25 cellular contexts compared by ENCODE assay signal in genomic region chrX:67435536-67435935, GRCh38.
DNase-seq lines count a peak whose midpoint lies in the region; ATAC-seq, FAIRE-seq and TF ChIP-seq lines count a peak whose summit lies in the region.
"Had no signal": no experiment of that assay in that cellular context is flagged by ENCODE, and none has a peak within 500 bp of the region (broad histone marks: within the 10 kb centered on the region; RNA-seq: fewer than 3 reads in every experiment).

No MANE protein-coding gene starts in this region.

- intact Hi-C loops in right lobe of liver (cut with DNase I): no loop called here

- no peak overlapping the region for H3K4me3 Mint-ChIP-seq in astrocyte (ENCODE audit: unreplicated experiment)
- H3K4me3 Mint-ChIP-seq: B cell; CD4-positive, alpha-beta T cell; CD8-positive, alpha-beta T cell had no signal

- H3K27me3 Mint-ChIP-seq in astrocyte (ENCODE audit: low read depth, unreplicated experiment): peaks cover 4% of the 10 kb centered on the region
- H3K27me3 Mint-ChIP-seq: B cell; CD4-positive, alpha-beta T cell had no signal

- no peaks in the 10 kb centered on the region for H4K20me1 ChIP-seq in astrocyte (ENCODE audit: insufficient read depth, low read length)
- H4K20me1 ChIP-seq: BLaER1 treated with 17β-estradiol and CSF1 and Interleukin-3, amounts not matched to agents 10 nM and 100 nM had no signal

- WGBS in A549 (ENCODE audit: missing lambda C conversion rate): 4% methylated on average over 1 of the region's 1 CpG
- WGBS in right lobe of liver (ENCODE audit: insufficient coverage, low coverage, low lambda C conversion rate, missing lambda C conversion rate): 27% methylated on average over 1 of the region's 1 CpG

- TF ChIP-seq POLR2A in A549 (IDR thresholded peaks at IDR 0.05; ENCODE audit: low read length) (no peak), right lobe of liver (IDR thresholded peaks at IDR 0.05) (no peak)

- H3K4me3 ChIP-seq in A549: no peak overlapping the region
- H3K4me3 ChIP-seq in astrocyte (ENCODE audit: insufficient read depth, low read depth, low read length): no peak overlapping the region
- H3K4me3 ChIP-seq in right lobe of liver: no peak overlapping the region
- H3K4me3 ChIP-seq: BLaER1 treated with 17β-estradiol and CSF1 and Interleukin-3, amounts not matched to agents 10 nM and 100 nM; GM12878 had no signal

- H3K9me3 ChIP-seq in A549: no peaks in the 10 kb centered on the region
- H3K9me3 ChIP-seq in astrocyte (ENCODE audit: insufficient read depth, low read depth, low read length): no peaks in the 10 kb centered on the region
- no peaks in the 10 kb centered on the region for H3K9me3 ChIP-seq in right lobe of liver
- H3K9me3 ChIP-seq: Caco-2 had no signal

- DNase-seq in A549 (ENCODE audit: low read depth in 1 of 2, low spot score in 1 of 2): no peak
- no peak for DNase-seq in astrocyte (ENCODE audit: low read depth)
- peak; percentile 14 to 57 (median 43) for DNase-seq in right lobe of liver
- DNase-seq in SKM-1 treated with dmso at 0.1 percent for 144 hours (lab: John Stamatoyannopoulos, UW; ENCODE audit: unreplicated experiment): no peak
- DNase-seq: 8988T; AML-193; Caco-2; Calu3; CD4-positive, alpha-beta T cell; CD8-positive, alpha-beta T cell; DMS153; DMS53; DMS79; DND-41; EL; GDM1 had no signal

- CTCF ChIA-PET in A549 (lab: Yijun Ruan, JAX): no interaction called here

- TF ChIP-seq RAD21 in A549 (conservative IDR thresholded peaks at IDR 0.05 in 1 of 2, IDR thresholded peaks at IDR 0.05 in 1 of 2): no peak

- H3K27ac Mint-ChIP-seq in astrocyte (ENCODE audit: unreplicated experiment): no peak overlapping the region
- H3K27ac Mint-ChIP-seq: B cell; CD4-positive, alpha-beta T cell; CD8-positive, alpha-beta T cell had no signal

- TF ChIP-seq CTCF in A549 (IDR thresholded peaks at IDR 0.05) (no peak), astrocyte (IDR thresholded peaks at IDR 0.05; ENCODE audit: insufficient read depth, low read depth, low read length) (no peak), right lobe of liver (IDR thresholded peaks at IDR 0.05) (no peak)

- H2AFZ ChIP-seq in astrocyte (ENCODE audit: low read depth, low read length): no peak overlapping the region

- no peak overlapping the region for H3K27ac ChIP-seq in A549
- H3K27ac ChIP-seq in astrocyte (ENCODE audit: low read depth, low read length): no peak overlapping the region
- peak overlapping the region in 2 of 3 donors; percentile 17 to 52 for H3K27ac ChIP-seq in right lobe of liver
- H3K27ac ChIP-seq: BLaER1 treated with 17β-estradiol and CSF1 and Interleukin-3, amounts not matched to agents 10 nM and 100 nM; C4-2B had no signal

- H3K9me3 Mint-ChIP-seq in astrocyte (ENCODE audit: unreplicated experiment): no peaks in the 10 kb centered on the region
- H3K9me3 Mint-ChIP-seq: CD8-positive, alpha-beta T cell had no signal

- no peaks in the 10 kb centered on the region for H3K4me1 Mint-ChIP-seq in astrocyte (ENCODE audit: low read depth, unreplicated experiment)
- H3K4me1 Mint-ChIP-seq: B cell had no signal

- FAIRE-seq in A549 (lab: Jason Lieb, UNC) (peak; percentile 79), astrocyte (lab: Jason Lieb, UNC) (peak; percentile 88)
- FAIRE-seq: A204.1, D721Med, GM12878, GM12892, GM18507 had no signal

- H3K36me3 ChIP-seq in astrocyte (ENCODE audit: insufficient read depth, low read length) (no peaks in the 10 kb centered on the region), right lobe of liver (no peaks in the 10 kb centered on the region)
- H3K36me3 ChIP-seq: BLaER1 treated with 17β-estradiol and CSF1 and Interleukin-3, amounts not matched to agents 10 nM and 100 nM had no signal

- no peaks in the 10 kb centered on the region for H3K27me3 ChIP-seq in astrocyte (ENCODE audit: insufficient read depth, low read length)
- H3K27me3 ChIP-seq in right lobe of liver: no peaks in the 10 kb centered on the region

- no peaks in the 10 kb centered on the region for H3K79me2 ChIP-seq in astrocyte (ENCODE audit: insufficient read depth, low read length)

- H3K4me2 ChIP-seq in A549: no peak overlapping the region
- H3K4me2 ChIP-seq in astrocyte (ENCODE audit: low read length): no peak overlapping the region
- H3K4me2 ChIP-seq: BLaER1 treated with 17β-estradiol and CSF1 and Interleukin-3, amounts not matched to agents 10 nM and 100 nM had no signal

- H3K4me1 ChIP-seq in A549: no peaks in the 10 kb centered on the region
- H3K4me1 ChIP-seq in astrocyte (ENCODE audit: insufficient read depth, low read length): no peaks in the 10 kb centered on the region
- peaks cover 0 to 26% (median 3%) of the 10 kb centered on the region in 4 donors for H3K4me1 ChIP-seq in right lobe of liver
- H3K4me1 ChIP-seq: BLaER1 treated with 17β-estradiol and CSF1 and Interleukin-3, amounts not matched to agents 10 nM and 100 nM; Caco-2 had no signal

- POLR2A ChIA-PET in A549 (lab: Yijun Ruan, JAX): no interaction called here

- H3K36me3 Mint-ChIP-seq in astrocyte (ENCODE audit: low read depth, unreplicated experiment): no peaks in the 10 kb centered on the region
- H3K36me3 Mint-ChIP-seq: CD8-positive, alpha-beta T cell had no signal

- no peak for TF ChIP-seq EP300 in A549 (IDR thresholded peaks at IDR 0.05)

- ATAC-seq in A549 (no peak), right lobe of liver (peak; percentile 76 to 82 (median 78)), HG03354 (IDR thresholded peaks at IDR 0.05; ENCODE audit: poor library complexity, severe bottlenecking, unreplicated experiment) (no peak)
- ATAC-seq: CD8-positive, alpha-beta T cell; GM12878 had no signal

- no peak overlapping the region for H3K9ac ChIP-seq in astrocyte (ENCODE audit: low read length)
- H3K9ac ChIP-seq: BLaER1 treated with 17β-estradiol and CSF1 and Interleukin-3, amounts not matched to agents 10 nM and 100 nM had no signal

TF ChIP-seq in A549, 52 proteins besides CTCF, POLR2A, EP300 and RAD21:
- TF ChIP-seq TFCP2L1 (CRISPR knock-in tag; IDR thresholded peaks at IDR 0.05) (no peak), KDM1A (IDR thresholded peaks at IDR 0.05; ENCODE audit: low read depth) (no peak), FOXS1 (CRISPR knock-in tag; IDR thresholded peaks at IDR 0.05) (no peak), SREBF2 (IDR thresholded peaks at IDR 0.05) (no peak), ZC3H11A (IDR thresholded peaks at IDR 0.05) (no peak), EHF (CRISPR knock-in tag; IDR thresholded peaks at IDR 0.05) (no peak), PBX3 (IDR thresholded peaks at IDR 0.05) (no peak), HOXB5 (CRISPR knock-in tag; IDR thresholded peaks at IDR 0.05) (no peak), USF2 (IDR thresholded peaks at IDR 0.05) (no peak), SMC3 (IDR thresholded peaks at IDR 0.05) (no peak)

Comparison
In these comparisons a context has a peak if more than half of its experiments do, and no peak if none do; other contexts are left out.
1. ATAC-seq: peak in right lobe of liver (4 of 4); none in A549 (0 of 2) and HG03354 (single experiment).
2. DNase-seq: peak in right lobe of liver (3 of 3); none in A549 (0 of 2), astrocyte (single experiment) and SKM-1 treated with dmso at 0.1 percent for 144 hours (single experiment).
3. H3K27ac ChIP-seq: peak in right lobe of liver (2 of 3); none in A549 (0 of 2) and astrocyte (single experiment).